ENCODE assay signal across 9 cellular contexts in the genomic region with DNA sequence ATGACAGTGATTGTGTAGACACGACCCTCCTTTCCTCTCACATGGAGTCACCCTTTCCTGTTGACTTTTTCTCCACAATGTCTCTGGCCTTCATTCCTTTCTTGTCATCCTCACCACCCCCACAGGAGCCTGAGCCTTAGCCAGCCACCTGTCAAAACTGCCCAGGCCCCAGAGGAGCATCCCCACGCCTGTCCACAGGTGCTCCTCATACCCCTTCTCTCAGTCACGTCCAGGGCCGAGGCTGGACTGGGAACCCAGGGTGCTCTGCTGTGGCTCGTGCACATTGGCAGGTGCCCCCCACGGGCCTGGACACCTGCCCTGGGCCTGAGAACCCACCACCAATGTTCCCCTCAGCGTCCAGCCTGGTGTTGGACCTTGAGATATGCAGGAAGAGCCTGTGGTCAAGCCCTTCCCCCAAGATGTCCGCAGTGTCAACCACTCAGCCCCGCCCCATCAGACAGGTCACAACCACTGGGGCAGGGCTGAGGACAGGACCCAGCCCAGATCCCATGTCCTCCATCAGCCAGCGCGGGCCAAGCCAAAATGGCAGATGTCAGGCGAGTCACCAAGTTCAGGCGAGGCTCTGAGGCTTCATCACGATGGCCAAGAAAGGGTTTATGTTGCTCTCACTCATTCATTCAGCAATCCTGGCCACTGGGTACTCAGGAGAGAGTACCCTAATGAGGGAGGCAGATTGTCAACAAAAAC.
DNase-seq lines count a peak whose midpoint lies in the region; ATAC-seq, FAIRE-seq and TF ChIP-seq lines count a peak whose summit lies in the region.
"Had no signal": no experiment of that assay in that cellular context is flagged by ENCODE, and none has a peak within 500 bp of the region (broad histone marks: within the 10 kb centered on the region; RNA-seq: fewer than 3 reads in every experiment).

No MANE protein-coding gene starts in this region.

- H3K27ac ChIP-seq in caudate nucleus (ENCODE audit: low read depth, low read length), result peak overlapping the region; percentile 24
- peak overlapping the region; percentile 36 for H3K27ac ChIP-seq in muscle layer of duodenum (ENCODE audit: low read length)
- peak overlapping the region; percentile 85 to 90 (median 88) for H3K27ac ChIP-seq in upper lobe of left lung

- 52 to 63% methylated on average over 7 to 13 of the region's 14 CpGs for WGBS in upper lobe of left lung, 2 donors

- FAIRE-seq in GM12892 (lab: Jason Lieb, UNC), result no peak

- TF ChIP-seq POLR2A in upper lobe of left lung (IDR thresholded peaks at IDR 0.05) (no peak), GM12892 (IDR thresholded peaks at IDR 0.05; ENCODE audit: low read depth, low read length) (no peak)

- H3K36me3 ChIP-seq in muscle layer of duodenum (ENCODE audit: control insufficient read depth in 1 of 2, insufficient read depth in 2 of 2, low read length in 2 of 2) (peaks cover 0 to 4% of the 10 kb centered on the region in 2 donors), upper lobe of left lung (peaks cover 0 to 21% (median 0%) of the 10 kb centered on the region in 4 donors)

- H3K4me1 ChIP-seq in muscle layer of duodenum (ENCODE audit: control insufficient read depth in 1 of 2, insufficient read depth in 2 of 2, low read length in 2 of 2), result peaks cover 22 to 36% of the 10 kb centered on the region in 2 donors
- peaks cover 82 to 96% (median 90%) of the 10 kb centered on the region in 4 donors for H3K4me1 ChIP-seq in upper lobe of left lung

- H3K27me3 ChIP-seq in muscle layer of duodenum (ENCODE audit: low read depth, low read length) (no peaks in the 10 kb centered on the region), upper lobe of left lung (no peaks in the 10 kb centered on the region)

- H3K9me3 ChIP-seq in muscle layer of duodenum (ENCODE audit: control insufficient read depth in 1 of 2, low read length in 2 of 2), result no peaks in the 10 kb centered on the region
- H3K9me3 ChIP-seq in upper lobe of left lung, result no peaks in the 10 kb centered on the region

- TF ChIP-seq CTCF in upper lobe of left lung (IDR thresholded peaks at IDR 0.05), result no peak

- ATAC-seq in Right ventricle myocardium inferior (no peak), left ventricle myocardium superior (no peak), upper lobe of left lung (ENCODE audit: low FRiP score in 2 of 2) (no peak), HG03460 (IDR thresholded peaks at IDR 0.05; ENCODE audit: unreplicated experiment) (no peak), HG02588 (IDR thresholded peaks at IDR 0.05; ENCODE audit: unreplicated experiment) (no peak)
- ATAC-seq: activated CD4-positive, alpha-beta T cell treated with anti-CD3 and anti-CD28 coated beads for 36 hours had no signal

- H3K4me3 ChIP-seq in muscle layer of duodenum (ENCODE audit: low read depth in 1 of 2, low read length in 2 of 2), result no peak overlapping the region
- H3K4me3 ChIP-seq in upper lobe of left lung, result peak overlapping the region in 2 of 4 donors; percentile 6 to 8

- intact Hi-C loops in Right ventricle myocardium inferior (cut with DNase I) (no loop called here), left ventricle myocardium superior (cut with micrococcal nuclease) (no loop called here)

- TF ChIP-seq EP300 in upper lobe of left lung (IDR thresholded peaks at IDR 0.05), result no peak

- peak; percentile 35 for DNase-seq in Right ventricle myocardium inferior (ENCODE audit: missing footprints)
- no peak for DNase-seq in left ventricle myocardium superior
- DNase-seq in caudate nucleus (lab: John Stamatoyannopoulos, UW), result no peak
- no peak for DNase-seq in upper lobe of left lung
- DNase-seq in GM12892 (ENCODE audit: insufficient read length), result no peak
- DNase-seq: activated CD4-positive, alpha-beta T cell treated with anti-CD3 and anti-CD28 coated beads for 36 hours had no signal

Comparison
In these comparisons a context has a peak if more than half of its experiments do, and no peak if none do; other contexts are left out.
1. H3K27ac ChIP-seq: peak in every context shown above with its lines; median percentile 88 in upper lobe of left lung; 36 in muscle layer of duodenum; 24 in caudate nucleus.